In genomic region chr16:87326151-87326571, GRCh38 we compare ENCODE assay signal across 1 cellular context.
TF ChIP-seq lines count a peak whose summit lies in the region.

No MANE protein-coding gene starts in this region.

TF ChIP-seq in HepG2, 621 proteins besides CTCF, POLR2A, EP300 and RAD21 (continued from another document):
- TF ChIP-seq GRHL1 (CRISPR knock-in tag; conservative IDR thresholded peaks at IDR 0.05) (no peak), RBM22 (optimal IDR thresholded peaks at IDR 0.05; ENCODE audit: low read length) (peak; percentile 30), ZBTB1 (CRISPR knock-in tag; IDR thresholded peaks at IDR 0.05; ENCODE audit: borderline replicate concordance) (no peak), ZC3H13 (CRISPR knock-in tag; IDR thresholded peaks at IDR 0.05) (peak; percentile 73; the same call in 1 of the 2 replicates), POLR2AphosphoS5 (IDR thresholded peaks at IDR 0.05; ENCODE audit: low read depth, low read length) (peak; percentile 23)
